Comparison of ENCODE assay signal across 11 cellular contexts in the genomic region with DNA sequence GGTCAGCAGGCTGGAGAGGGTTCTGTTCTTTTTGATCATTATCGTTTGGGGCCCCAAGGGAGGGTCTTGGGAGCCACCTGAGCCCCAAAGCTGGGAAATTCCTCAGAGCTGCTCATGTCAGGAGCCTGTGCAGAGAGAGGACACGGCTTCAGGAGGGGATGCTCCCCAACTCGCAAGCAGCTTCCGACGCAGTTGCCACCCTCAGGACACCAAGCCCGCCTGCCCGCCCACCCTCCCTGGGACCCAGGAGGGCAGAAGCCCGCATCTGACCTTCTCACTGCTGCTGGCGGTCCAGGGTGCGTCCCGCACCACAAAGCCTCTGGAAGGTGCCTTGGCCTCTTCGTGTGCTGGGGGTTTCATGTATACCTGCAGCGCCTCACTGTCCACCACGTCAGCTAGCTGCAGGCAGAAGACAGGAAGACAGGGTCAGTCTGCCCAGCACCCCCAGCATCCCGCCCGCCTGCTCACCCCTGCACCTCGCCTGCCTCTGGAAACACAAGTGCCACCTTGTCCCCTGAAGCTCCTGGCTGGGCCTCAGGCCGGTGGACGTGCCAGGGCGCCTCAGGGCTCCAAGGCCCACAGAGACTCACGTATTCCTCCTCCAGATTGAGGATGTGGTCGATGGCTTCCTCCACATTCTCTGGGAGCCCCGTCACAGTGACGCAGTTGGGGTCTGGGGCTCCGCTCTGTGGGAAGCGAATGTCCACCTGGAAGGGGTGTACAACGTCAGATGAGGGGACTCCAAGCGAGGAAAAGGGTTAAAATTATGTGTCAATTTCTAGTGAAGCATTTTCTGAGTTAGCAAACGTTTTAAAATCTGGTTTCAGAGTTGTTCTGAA.
"Had no signal": no experiment of that assay in that cellular context is flagged by ENCODE, and none has a peak within 500 bp of the region (broad histone marks: within the 10 kb centered on the region; RNA-seq: fewer than 3 reads in every experiment).

No MANE protein-coding gene starts in this region.

- H3K27ac ChIP-seq: colonic mucosa, thoracic aorta, uterus had no signal

- H3K36me3 ChIP-seq: uterus had no signal

- H3K4me3 ChIP-seq: colonic mucosa, thoracic aorta, uterus had no signal

- H3K27me3 ChIP-seq: colonic mucosa, uterus had no signal

- DNase-seq: activated effector memory CD4-positive, alpha-beta T cell treated with Interleukin-2 at 50 U/mL for 16 hours; activated T-cell treated with anti-CD3 and anti-CD28 coated beads, Interleukin-2, amount 50 U/mL, for 1 hour; colonic mucosa; effector CD8-positive, alpha-beta T cell; hippocampal formation; mesenchymal stem cell; stimulated activated CD4-positive, alpha-beta T cell treated with anti-CD3 and anti-CD28 coated beads, Interleukin-2, amount 100 ng/mL, for 48 hours; T-helper 2 cell; uterus had no signal

- H3K9me3 ChIP-seq: colonic mucosa, thoracic aorta, uterus had no signal

- H3K4me1 ChIP-seq: colonic mucosa, uterus had no signal

- ATAC-seq: activated CD4-positive, CD25-positive, alpha-beta regulatory T cell treated with anti-CD3 and anti-CD28 coated beads, Interleukin-2, amount 50 U/mL, for 24 hours had no signal
